14 cellular contexts compared by ENCODE assay signal in the genomic region with DNA sequence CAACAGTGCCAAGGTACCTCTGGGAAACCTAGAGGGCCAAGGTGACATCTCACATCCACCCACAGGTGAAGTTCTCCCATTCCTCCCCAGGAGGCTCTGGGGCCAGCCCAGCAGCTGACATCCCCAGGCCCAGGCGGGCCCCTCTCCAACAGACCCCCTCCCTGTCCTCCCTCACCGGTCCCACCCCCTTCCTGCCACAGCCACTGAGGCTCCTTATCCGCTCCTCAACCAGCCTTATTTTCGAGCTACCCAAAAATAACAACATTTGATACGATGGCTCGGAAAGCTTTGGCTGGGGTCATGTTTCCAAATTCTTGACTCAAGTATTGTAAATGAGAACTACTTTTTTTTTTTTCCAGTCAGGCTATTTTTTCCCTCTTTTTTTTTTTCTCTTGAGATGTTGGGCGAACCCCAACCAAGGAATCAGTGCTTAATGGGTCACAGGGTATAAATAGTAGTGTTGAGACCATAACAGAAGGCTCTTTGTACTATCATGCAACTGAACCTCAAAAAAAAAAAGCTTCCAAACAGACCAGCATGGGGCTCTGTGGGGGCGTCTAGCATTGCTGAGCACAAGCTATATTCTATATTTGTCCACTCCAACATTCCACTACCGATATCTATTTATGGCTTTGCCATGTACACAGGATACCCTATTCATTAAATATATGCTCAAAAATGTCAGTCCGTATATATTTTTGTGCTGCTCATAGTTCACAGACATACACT. TPM values are rescaled to one million over a fixed set of nuclear protein-coding genes. Genes with fewer than 3 reads are reported as not detected.
DNase-seq lines count a peak whose midpoint lies in the region; ATAC-seq and TF ChIP-seq lines count a peak whose summit lies in the region.
"Had no signal": no experiment of that assay in that cellular context is flagged by ENCODE, and none has a peak within 500 bp of the region (broad histone marks: within the 10 kb centered on the region; RNA-seq: fewer than 3 reads in every experiment).

No MANE protein-coding gene starts in this region.

- intact Hi-C loops in sciatic nerve (cut with DNase I): loop anchor here (5.0 to 10.0 kb wide), 2 partner anchors 48 to 1195 kb away; no protein-coding TSS in a partner anchor

- no peak for DNase-seq in CD8-positive, alpha-beta memory T cell
- DNase-seq in caudate nucleus (lab: John Stamatoyannopoulos, UW) (peak in 1 of 61 donors; percentile 9), right atrium auricular region (ENCODE audit: low spot score) (peak; percentile 58), sciatic nerve (ENCODE audit: low spot score) (no peak), nucleus accumbens (lab: John Stamatoyannopoulos, UW) (no peak)
- DNase-seq in activated naive CD4-positive, alpha-beta T cell treated with Interleukin-2 at 50 U/mL for 16 hours: no peak
- DNase-seq: activated CD8-positive, alpha-beta T cell treated with anti-CD3 and anti-CD28 coated beads for 36 hours; COR-L47; effector memory CD4-positive, alpha-beta T cell; GDM1; NCI-H446 had no signal

- H3K36me3 ChIP-seq in CD8-positive, alpha-beta memory T cell (ENCODE audit: insufficient read depth, low read length): no peaks in the 10 kb centered on the region
- H3K36me3 ChIP-seq in right atrium auricular region: no peaks in the 10 kb centered on the region

- H3K9me3 ChIP-seq in CD8-positive, alpha-beta memory T cell (ENCODE audit: low read length): no peaks in the 10 kb centered on the region
- no peaks in the 10 kb centered on the region for H3K9me3 ChIP-seq in right atrium auricular region

- H3K27ac ChIP-seq in CD8-positive, alpha-beta memory T cell (ENCODE audit: low read depth, low read length): peak overlapping the region; percentile 12
- H3K27ac ChIP-seq in caudate nucleus (ENCODE audit: low read depth, low read length) (peak overlapping the region; percentile 86), right atrium auricular region (peak overlapping the region; percentile 79 to 93)

- peaks cover 0 to 1% (median 0%) of the 10 kb centered on the region in 3 donors for H3K36me3 Mint-ChIP-seq in CD8-positive, alpha-beta memory T cell
- H3K36me3 Mint-ChIP-seq: stimulated activated effector memory CD8-positive, alpha-beta T cell treated with anti-CD3 and anti-CD28 coated beads, Interleukin-12 subunit alpha, Interleukin-12 subunit beta, amount 100 ng/mL, for 72 hours had no signal

- no peaks in the 10 kb centered on the region for H3K9me3 Mint-ChIP-seq in CD8-positive, alpha-beta memory T cell
- H3K9me3 Mint-ChIP-seq: activated CD8-positive, alpha-beta T cell treated with anti-CD3 and anti-CD28 coated beads for 36 hours; stimulated activated effector memory CD8-positive, alpha-beta T cell treated with anti-CD3 and anti-CD28 coated beads, Interleukin-12 subunit alpha, Interleukin-12 subunit beta, amount 100 ng/mL, for 72 hours had no signal

- H3K4me3 ChIP-seq in CD8-positive, alpha-beta memory T cell (ENCODE audit: low read length): no peak overlapping the region
- no peak overlapping the region for H3K4me3 ChIP-seq in right atrium auricular region

- peak; percentile 72 for ATAC-seq in sciatic nerve
- no peak for ATAC-seq in HG02938 (IDR thresholded peaks at IDR 0.05; ENCODE audit: unreplicated experiment)
- no peak for ATAC-seq in GM21390 (IDR thresholded peaks at IDR 0.05; ENCODE audit: unreplicated experiment)
- ATAC-seq: activated CD8-positive, alpha-beta T cell treated with anti-CD3 and anti-CD28 coated beads for 36 hours; stimulated activated effector memory CD8-positive, alpha-beta T cell treated with anti-CD3 and anti-CD28 coated beads, Interleukin-12 subunit alpha, Interleukin-12 subunit beta, amount 100 ng/mL, for 72 hours had no signal

- no peak overlapping the region for H3K4me3 Mint-ChIP-seq in CD8-positive, alpha-beta memory T cell
- H3K4me3 Mint-ChIP-seq: activated CD8-positive, alpha-beta T cell treated with anti-CD3 and anti-CD28 coated beads for 36 hours; stimulated activated effector memory CD8-positive, alpha-beta T cell treated with anti-CD3 and anti-CD28 coated beads, Interleukin-12 subunit alpha, Interleukin-12 subunit beta, amount 100 ng/mL, for 72 hours had no signal

- peaks cover 4 to 17% of the 10 kb centered on the region in 2 donors for H3K27me3 Mint-ChIP-seq in CD8-positive, alpha-beta memory T cell

- no peaks in the 10 kb centered on the region for H3K4me1 Mint-ChIP-seq in CD8-positive, alpha-beta memory T cell
- H3K4me1 Mint-ChIP-seq: stimulated activated effector memory CD8-positive, alpha-beta T cell treated with anti-CD3 and anti-CD28 coated beads, Interleukin-12 subunit alpha, Interleukin-12 subunit beta, amount 100 ng/mL, for 72 hours had no signal

- no peak for TF ChIP-seq CTCF in right atrium auricular region (IDR thresholded peaks at IDR 0.05)

- CTCF ChIA-PET in CD8-positive, alpha-beta memory T cell (lab: Charles Lee): interaction anchor here (0.9 kb wide), 1 partner anchor 11 kb away, joined by 3 read pairs; no protein-coding TSS in a partner anchor

- H3K27ac Mint-ChIP-seq in CD8-positive, alpha-beta memory T cell: no peak overlapping the region
- H3K27ac Mint-ChIP-seq: activated CD8-positive, alpha-beta T cell treated with anti-CD3 and anti-CD28 coated beads for 36 hours; stimulated activated effector memory CD8-positive, alpha-beta T cell treated with anti-CD3 and anti-CD28 coated beads, Interleukin-12 subunit alpha, Interleukin-12 subunit beta, amount 100 ng/mL, for 72 hours had no signal

- POLR2A ChIA-PET in CD8-positive, alpha-beta memory T cell (lab: Charles Lee): no interaction called here

- H3K27me3 ChIP-seq in CD8-positive, alpha-beta memory T cell (ENCODE audit: insufficient read depth, low read length, poor library complexity, severe bottlenecking): no peaks in the 10 kb centered on the region
- H3K27me3 ChIP-seq in right atrium auricular region: no peaks in the 10 kb centered on the region

- no peaks in the 10 kb centered on the region for H3K4me1 ChIP-seq in CD8-positive, alpha-beta memory T cell (ENCODE audit: insufficient read depth, low read length)
- H3K4me1 ChIP-seq in right atrium auricular region: peaks cover 0 to 54% of the 10 kb centered on the region in 2 donors

RNA-seq across cellular contexts. Expression of gene IRF2BP2, which starts 27.2 kb away (rescaled TPM):
- 10 to 100 TPM; 91.8 to 98.4 TPM for total RNA-seq in CD8-positive, alpha-beta memory T cell
- 42.5 TPM for polyA plus RNA-seq in CD8-positive, alpha-beta memory T cell
- 10 to 100 TPM; 74.5 to 76.3 TPM for total RNA-seq in right atrium auricular region
- total RNA-seq in sciatic nerve: 142 TPM

Comparison
In these comparisons a context has a peak if more than half of its experiments do, and no peak if none do; other contexts are left out.
1. H3K27ac ChIP-seq: peak in every context shown above with its lines; median percentile 86 in caudate nucleus; 86 in right atrium auricular region; 12 in CD8-positive, alpha-beta memory T cell.